Comparison of ENCODE assay signal across 21 cellular contexts in the genomic region with DNA sequence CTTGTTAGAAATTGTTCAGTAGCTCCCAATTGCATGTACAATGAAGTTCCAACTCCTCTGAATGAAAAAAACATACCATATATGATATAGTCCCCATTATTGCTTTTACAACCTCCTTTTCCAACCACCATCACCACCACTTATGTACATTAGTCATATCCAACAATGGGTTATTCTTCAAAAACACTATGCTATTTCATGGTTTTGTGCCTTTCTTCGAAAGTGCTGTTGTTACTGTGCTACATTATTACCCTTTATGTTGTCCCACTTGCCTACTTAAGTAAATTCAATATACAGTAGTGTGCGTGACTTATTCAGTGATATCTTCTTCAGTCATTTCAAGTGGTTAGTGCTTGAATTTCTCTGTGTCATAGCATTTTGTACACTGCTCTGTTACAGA.
"Had no signal": no experiment of that assay in that cellular context is flagged by ENCODE, and none has a peak within 500 bp of the region (broad histone marks: within the 10 kb centered on the region; RNA-seq: fewer than 3 reads in every experiment).

No MANE protein-coding gene starts in this region.

- H3K27ac Mint-ChIP-seq: activated naive CD8-positive, alpha-beta T cell treated with anti-CD3 and anti-CD28 coated beads, Interleukin-2, amount 50 U/mL, for 24 hours had no signal

- FAIRE-seq: colon, frontal cortex, kidney had no signal

- H3K27me3 Mint-ChIP-seq: activated naive CD8-positive, alpha-beta T cell treated with anti-CD3 and anti-CD28 coated beads, Interleukin-2, amount 50 U/mL, for 24 hours; brain had no signal

- H3K9me3 ChIP-seq: thyroid gland had no signal

- H3K36me3 ChIP-seq: thyroid gland had no signal

- H3K4me3 Mint-ChIP-seq: activated naive CD8-positive, alpha-beta T cell treated with anti-CD3 and anti-CD28 coated beads, Interleukin-2, amount 50 U/mL, for 24 hours; brain; neural crest cell had no signal

- DNase-seq: activated CD8-positive, alpha-beta memory T cell treated with anti-CD3 and anti-CD28 coated beads for 24 hours; activated CD8-positive, alpha-beta memory T cell treated with anti-CD3 and anti-CD28 coated beads, Interleukin-2, amount 50 U/mL, for 48 hours; activated naive CD4-positive, alpha-beta T cell treated with Interleukin-2 at 50 U/mL for 16 hours; activated naive CD8-positive, alpha-beta T cell treated with anti-CD3 and anti-CD28 coated beads, Interleukin-2, amount 50 U/mL, for 24 hours; anterior cingulate cortex; central memory CD4-positive, alpha-beta T cell; dorsolateral prefrontal cortex; erythroblast; head of caudate nucleus; kidney; retina; stimulated activated CD4-positive, alpha-beta T cell treated with anti-CD3 and anti-CD28 coated beads, Interleukin-2, amount 100 ng/mL, for 24 hours; stimulated activated naive CD4-positive, alpha-beta T cell treated with Interleukin-2 at 50 U/mL for 16 hours; T-helper 1 cell; thyroid gland had no signal

- H3K27ac ChIP-seq: thyroid gland had no signal

- ATAC-seq: activated CD4-positive, CD25-positive, alpha-beta regulatory T cell treated with anti-CD3 and anti-CD28 coated beads, Interleukin-2, amount 50 U/mL, for 24 hours; activated naive CD8-positive, alpha-beta T cell treated with anti-CD3 and anti-CD28 coated beads, Interleukin-2, amount 50 U/mL, for 24 hours; left lobe of liver had no signal

- H3K9me3 Mint-ChIP-seq: activated naive CD8-positive, alpha-beta T cell treated with anti-CD3 and anti-CD28 coated beads, Interleukin-2, amount 50 U/mL, for 24 hours; brain; neural crest cell had no signal

- H3K4me3 ChIP-seq: dorsolateral prefrontal cortex, thyroid gland had no signal
